3 cellular contexts compared by ENCODE assay signal in the genomic region with DNA sequence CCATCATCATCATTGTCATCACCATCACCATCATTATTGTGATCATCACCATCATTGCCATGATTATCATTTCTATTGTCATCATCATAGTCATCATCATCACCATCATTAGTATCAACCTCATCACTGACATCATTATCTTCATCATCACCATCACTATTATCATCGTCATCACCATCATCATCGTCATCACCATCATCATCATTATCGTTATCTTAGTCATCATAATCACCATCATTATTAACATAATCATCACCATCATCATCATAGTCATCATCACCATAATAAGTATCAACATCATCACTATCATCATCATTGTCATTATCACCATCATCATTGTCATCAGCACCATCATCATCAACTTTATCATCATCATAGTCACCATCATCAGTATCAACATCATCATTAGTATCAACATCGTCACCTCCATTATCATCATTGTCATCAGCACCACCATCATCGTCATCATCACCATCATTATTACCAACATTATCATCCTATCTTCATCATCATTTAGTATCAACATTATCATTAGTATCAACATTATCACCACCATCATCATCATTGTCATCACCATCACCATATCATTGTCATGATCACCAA.
TF ChIP-seq lines count a peak whose summit lies in the region.

No MANE protein-coding gene starts in this region.

TF ChIP-seq in HepG2, 621 proteins besides CTCF, POLR2A, EP300 and RAD21:
- TF ChIP-seq CREB1 (IDR thresholded peaks at IDR 0.05) (peak; percentile 99), CREB1 (CRISPR knock-in tag; IDR thresholded peaks at IDR 0.05) (no peak), ATF7 (IDR thresholded peaks at IDR 0.05) (peak; percentile 85), ATF7 (CRISPR knock-in tag; IDR thresholded peaks at IDR 0.05) (no peak), KDM3A (CRISPR knock-in tag; IDR thresholded peaks at IDR 0.05; ENCODE audit: low read depth) (no peak), MAFF (IDR thresholded peaks at IDR 0.05; ENCODE audit: low read depth, low read length) (0 out of 2 replicates have a peak, but pooled peaks have one; percentile 7), ZNF235 (CRISPR knock-in tag; IDR thresholded peaks at IDR 0.05; ENCODE audit: borderline replicate concordance) (no peak), ZNF263 (CRISPR knock-in tag; IDR thresholded peaks at IDR 0.05) (no peak), TBL1XR1 (IDR thresholded peaks at IDR 0.05; ENCODE audit: borderline replicate concordance, low read length, partially characterized antibody) (no peak), MAFK (conservative IDR thresholded peaks at IDR 0.05 in 1 of 2, IDR thresholded peaks at IDR 0.05 in 1 of 2; ENCODE audit: low read length in 2 of 2) (peak in 1 of 2 experiments; percentile 30; a peak in 1 of 4 replicates), ATF1 (CRISPR knock-in tag; IDR thresholded peaks at IDR 0.05) (no peak)
- TF ChIP-seq, protein P1, sequence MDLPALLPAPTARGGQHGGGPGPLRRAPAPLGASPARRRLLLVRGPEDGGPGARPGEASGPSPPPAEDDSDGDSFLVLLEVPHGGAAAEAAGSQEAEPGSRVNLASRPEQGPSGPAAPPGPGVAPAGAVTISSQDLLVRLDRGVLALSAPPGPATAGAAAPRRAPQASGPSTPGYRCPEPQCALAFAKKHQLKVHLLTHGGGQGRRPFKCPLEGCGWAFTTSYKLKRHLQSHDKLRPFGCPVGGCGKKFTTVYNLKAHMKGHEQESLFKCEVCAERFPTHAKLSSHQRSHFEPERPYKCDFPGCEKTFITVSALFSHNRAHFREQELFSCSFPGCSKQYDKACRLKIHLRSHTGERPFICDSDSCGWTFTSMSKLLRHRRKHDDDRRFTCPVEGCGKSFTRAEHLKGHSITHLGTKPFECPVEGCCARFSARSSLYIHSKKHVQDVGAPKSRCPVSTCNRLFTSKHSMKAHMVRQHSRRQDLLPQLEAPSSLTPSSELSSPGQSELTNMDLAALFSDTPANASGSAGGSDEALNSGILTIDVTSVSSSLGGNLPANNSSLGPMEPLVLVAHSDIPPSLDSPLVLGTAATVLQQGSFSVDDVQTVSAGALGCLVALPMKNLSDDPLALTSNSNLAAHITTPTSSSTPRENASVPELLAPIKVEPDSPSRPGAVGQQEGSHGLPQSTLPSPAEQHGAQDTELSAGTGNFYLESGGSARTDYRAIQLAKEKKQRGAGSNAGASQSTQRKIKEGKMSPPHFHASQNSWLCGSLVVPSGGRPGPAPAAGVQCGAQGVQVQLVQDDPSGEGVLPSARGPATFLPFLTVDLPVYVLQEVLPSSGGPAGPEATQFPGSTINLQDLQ (CRISPR knock-in tag; IDR thresholded peaks at IDR 0.05), result no peak
- TF ChIP-seq, protein P2, sequence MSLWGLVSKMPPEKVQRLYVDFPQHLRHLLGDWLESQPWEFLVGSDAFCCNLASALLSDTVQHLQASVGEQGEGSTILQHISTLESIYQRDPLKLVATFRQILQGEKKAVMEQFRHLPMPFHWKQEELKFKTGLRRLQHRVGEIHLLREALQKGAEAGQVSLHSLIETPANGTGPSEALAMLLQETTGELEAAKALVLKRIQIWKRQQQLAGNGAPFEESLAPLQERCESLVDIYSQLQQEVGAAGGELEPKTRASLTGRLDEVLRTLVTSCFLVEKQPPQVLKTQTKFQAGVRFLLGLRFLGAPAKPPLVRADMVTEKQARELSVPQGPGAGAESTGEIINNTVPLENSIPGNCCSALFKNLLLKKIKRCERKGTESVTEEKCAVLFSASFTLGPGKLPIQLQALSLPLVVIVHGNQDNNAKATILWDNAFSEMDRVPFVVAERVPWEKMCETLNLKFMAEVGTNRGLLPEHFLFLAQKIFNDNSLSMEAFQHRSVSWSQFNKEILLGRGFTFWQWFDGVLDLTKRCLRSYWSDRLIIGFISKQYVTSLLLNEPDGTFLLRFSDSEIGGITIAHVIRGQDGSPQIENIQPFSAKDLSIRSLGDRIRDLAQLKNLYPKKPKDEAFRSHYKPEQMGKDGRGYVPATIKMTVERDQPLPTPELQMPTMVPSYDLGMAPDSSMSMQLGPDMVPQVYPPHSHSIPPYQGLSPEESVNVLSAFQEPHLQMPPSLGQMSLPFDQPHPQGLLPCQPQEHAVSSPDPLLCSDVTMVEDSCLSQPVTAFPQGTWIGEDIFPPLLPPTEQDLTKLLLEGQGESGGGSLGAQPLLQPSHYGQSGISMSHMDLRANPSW (CRISPR knock-in tag; IDR thresholded peaks at IDR 0.05; ENCODE audit: borderline replicate concordance), result no peak

TF ChIP-seq in HEK293, 187 proteins besides CTCF, POLR2A, EP300 and RAD21 (continues in another document):
- peak; percentile 71; the same call in 1 of the 2 replicates for TF ChIP-seq GLI4 (tag by site-specific recombination; IDR thresholded peaks at IDR 0.05)
- TF ChIP-seq ZFP41 (tag by site-specific recombination; IDR thresholded peaks at IDR 0.05; ENCODE audit: borderline replicate concordance), result 0 out of 2 replicates have a peak, but pooled peaks have one; percentile 20
- TF ChIP-seq ZNF112 (tag by site-specific recombination; IDR thresholded peaks at IDR 0.05), result peak; percentile 36; the same call in 1 of the 2 replicates
- no peak for TF ChIP-seq ZNF571 (tag by site-specific recombination; IDR thresholded peaks at IDR 0.05)
- peak; percentile 45; the same call in 1 of the 2 replicates for TF ChIP-seq ZNF621 (tag by site-specific recombination; IDR thresholded peaks at IDR 0.05)
- TF ChIP-seq ZBTB21 (tag by site-specific recombination; IDR thresholded peaks at IDR 0.05), result peak; percentile 68; the same call in 1 of the 2 replicates
- TF ChIP-seq, protein P3, sequence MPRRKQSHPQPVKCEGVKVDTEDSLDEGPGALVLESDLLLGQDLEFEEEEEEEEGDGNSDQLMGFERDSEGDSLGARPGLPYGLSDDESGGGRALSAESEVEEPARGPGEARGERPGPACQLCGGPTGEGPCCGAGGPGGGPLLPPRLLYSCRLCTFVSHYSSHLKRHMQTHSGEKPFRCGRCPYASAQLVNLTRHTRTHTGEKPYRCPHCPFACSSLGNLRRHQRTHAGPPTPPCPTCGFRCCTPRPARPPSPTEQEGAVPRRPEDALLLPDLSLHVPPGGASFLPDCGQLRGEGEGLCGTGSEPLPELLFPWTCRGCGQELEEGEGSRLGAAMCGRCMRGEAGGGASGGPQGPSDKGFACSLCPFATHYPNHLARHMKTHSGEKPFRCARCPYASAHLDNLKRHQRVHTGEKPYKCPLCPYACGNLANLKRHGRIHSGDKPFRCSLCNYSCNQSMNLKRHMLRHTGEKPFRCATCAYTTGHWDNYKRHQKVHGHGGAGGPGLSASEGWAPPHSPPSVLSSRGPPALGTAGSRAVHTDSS (tag by site-specific recombination; IDR thresholded peaks at IDR 0.05), result peak; percentile 92
- TF ChIP-seq ZNF670 (tag by site-specific recombination; IDR thresholded peaks at IDR 0.05; ENCODE audit: low read depth), result 0 out of 2 replicates have a peak, but pooled peaks have one; percentile 30
- TF ChIP-seq ZNF521 (tag by site-specific recombination; IDR thresholded peaks at IDR 0.05), result 0 out of 2 replicates have a peak, but pooled peaks have one; percentile 20
- TF ChIP-seq ZBTB17 (tag by site-specific recombination; IDR thresholded peaks at IDR 0.05), result 0 out of 2 replicates have a peak, but pooled peaks have one; percentile 47
- TF ChIP-seq ZNF626 (tag by site-specific recombination; IDR thresholded peaks at IDR 0.05), result no peak
- TF ChIP-seq ZBTB1 (tag by site-specific recombination; IDR thresholded peaks at IDR 0.05), result peak; percentile 58
- TF ChIP-seq ZNF169 (tag by site-specific recombination; IDR thresholded peaks at IDR 0.05), result peak; percentile 41
- TF ChIP-seq, protein P4, sequence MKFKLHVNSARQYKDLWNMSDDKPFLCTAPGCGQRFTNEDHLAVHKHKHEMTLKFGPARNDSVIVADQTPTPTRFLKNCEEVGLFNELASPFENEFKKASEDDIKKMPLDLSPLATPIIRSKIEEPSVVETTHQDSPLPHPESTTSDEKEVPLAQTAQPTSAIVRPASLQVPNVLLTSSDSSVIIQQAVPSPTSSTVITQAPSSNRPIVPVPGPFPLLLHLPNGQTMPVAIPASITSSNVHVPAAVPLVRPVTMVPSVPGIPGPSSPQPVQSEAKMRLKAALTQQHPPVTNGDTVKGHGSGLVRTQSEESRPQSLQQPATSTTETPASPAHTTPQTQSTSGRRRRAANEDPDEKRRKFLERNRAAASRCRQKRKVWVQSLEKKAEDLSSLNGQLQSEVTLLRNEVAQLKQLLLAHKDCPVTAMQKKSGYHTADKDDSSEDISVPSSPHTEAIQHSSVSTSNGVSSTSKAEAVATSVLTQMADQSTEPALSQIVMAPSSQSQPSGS (tag by site-specific recombination; IDR thresholded peaks at IDR 0.05; ENCODE audit: low read depth), result peak; percentile 89
- TF ChIP-seq, protein P5, sequence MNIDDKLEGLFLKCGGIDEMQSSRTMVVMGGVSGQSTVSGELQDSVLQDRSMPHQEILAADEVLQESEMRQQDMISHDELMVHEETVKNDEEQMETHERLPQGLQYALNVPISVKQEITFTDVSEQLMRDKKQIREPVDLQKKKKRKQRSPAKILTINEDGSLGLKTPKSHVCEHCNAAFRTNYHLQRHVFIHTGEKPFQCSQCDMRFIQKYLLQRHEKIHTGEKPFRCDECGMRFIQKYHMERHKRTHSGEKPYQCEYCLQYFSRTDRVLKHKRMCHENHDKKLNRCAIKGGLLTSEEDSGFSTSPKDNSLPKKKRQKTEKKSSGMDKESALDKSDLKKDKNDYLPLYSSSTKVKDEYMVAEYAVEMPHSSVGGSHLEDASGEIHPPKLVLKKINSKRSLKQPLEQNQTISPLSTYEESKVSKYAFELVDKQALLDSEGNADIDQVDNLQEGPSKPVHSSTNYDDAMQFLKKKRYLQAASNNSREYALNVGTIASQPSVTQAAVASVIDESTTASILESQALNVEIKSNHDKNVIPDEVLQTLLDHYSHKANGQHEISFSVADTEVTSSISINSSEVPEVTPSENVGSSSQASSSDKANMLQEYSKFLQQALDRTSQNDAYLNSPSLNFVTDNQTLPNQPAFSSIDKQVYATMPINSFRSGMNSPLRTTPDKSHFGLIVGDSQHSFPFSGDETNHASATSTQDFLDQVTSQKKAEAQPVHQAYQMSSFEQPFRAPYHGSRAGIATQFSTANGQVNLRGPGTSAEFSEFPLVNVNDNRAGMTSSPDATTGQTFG (tag by site-specific recombination; IDR thresholded peaks at IDR 0.05; ENCODE audit: borderline replicate concordance), result peak; percentile 74
- TF ChIP-seq ZNF658 (tag by site-specific recombination; IDR thresholded peaks at IDR 0.05), result peak; percentile 33; the same call in 1 of the 2 replicates

TF ChIP-seq in K562, 482 proteins besides CTCF, POLR2A, EP300 and RAD21 (continued from another document):
- no peak for TF ChIP-seq ATF1 (CRISPR knock-in tag; IDR thresholded peaks at IDR 0.05)
- peak; percentile 82 for TF ChIP-seq ATF1 (tag; IDR thresholded peaks at IDR 0.05)
- TF ChIP-seq ZNF316 (IDR thresholded peaks at IDR 0.05), result peak; percentile 47; the same call in 1 of the 2 replicates
